In genomic region chr17:33209671-33210070, GRCh38 we compare ENCODE assay signal across 25 cellular contexts.
"Had no signal": no experiment of that assay in that cellular context is flagged by ENCODE, and none has a peak within 500 bp of the region (broad histone marks: within the 10 kb centered on the region; RNA-seq: fewer than 3 reads in every experiment).

No MANE protein-coding gene starts in this region.

- DNase-seq: activated CD4-positive, alpha-beta T cell treated with anti-CD3 and anti-CD28 coated beads for 36 hours; activated CD4-positive, CD25-positive, alpha-beta regulatory T cell; activated CD8-positive, alpha-beta memory T cell treated with anti-CD3 and anti-CD28 coated beads, Interleukin-2, amount 10 ng/mL, durations not matched to agents 7 days and 5 days; activated CD8-positive, alpha-beta T cell treated with anti-CD3 and anti-CD28 coated beads, Interleukin-2, amount 10 ng/mL, durations not matched to agents 7 days and 5 days; activated naive CD4-positive, alpha-beta T cell; activated T-cell treated with anti-CD3 and anti-CD28 coated beads, Interleukin-2, amount 50 U/mL, for 72 hours; left colon; natural killer cell; occipital lobe; psoas muscle; stimulated activated CD4-positive, alpha-beta T cell treated with anti-CD3 and anti-CD28 coated beads, Interleukin-1b, Interleukin-23, amount 100 ng/mL, for 48 hours; stimulated activated naive B cell treated with anti-CD40 and anti-IgM and Interleukin-4, amounts not matched to agents 10 μg/mL and 1 μg/mL and 100 μg/mL, for 72 hours; stomach; thyroid gland; upper lobe of left lung had no signal

- H3K4me1 Mint-ChIP-seq: activated CD4-positive, alpha-beta T cell treated with anti-CD3 and anti-CD28 coated beads for 36 hours; activated CD8-positive, alpha-beta memory T cell treated with anti-CD3 and anti-CD28 coated beads, Interleukin-2, amount 10 ng/mL, durations not matched to agents 7 days and 5 days; memory B cell; natural killer cell; stimulated activated naive B cell treated with anti-CD40 and anti-IgM and Interleukin-4, amounts not matched to agents 10 μg/mL and 1 μg/mL and 100 μg/mL, for 72 hours had no signal

- H3K4me3 ChIP-seq: cardiac muscle cell, esophagus muscularis mucosa, neural progenitor cell, psoas muscle, right atrium auricular region, smooth muscle cell, stomach, thyroid gland, upper lobe of left lung, vagina had no signal

- H3K27me3 ChIP-seq: cardiac muscle cell, right atrium auricular region, thyroid gland, upper lobe of left lung, vagina had no signal

- H3K79me2 ChIP-seq: parathyroid adenoma had no signal

- H3K4me2 ChIP-seq: smooth muscle cell had no signal

- H3K36me3 Mint-ChIP-seq: activated CD8-positive, alpha-beta memory T cell treated with anti-CD3 and anti-CD28 coated beads, Interleukin-2, amount 10 ng/mL, durations not matched to agents 7 days and 5 days; activated naive CD4-positive, alpha-beta T cell treated with anti-CD3 and anti-CD28 coated beads, Interleukin-2, amount 50 U/mL, for 72 hours; memory B cell; natural killer cell; neural progenitor cell; stimulated activated naive B cell treated with anti-CD40 and anti-IgM and Interleukin-4, amounts not matched to agents 10 μg/mL and 1 μg/mL and 100 μg/mL, for 72 hours had no signal

- H3K9ac ChIP-seq: neural progenitor cell, parathyroid adenoma had no signal

- FAIRE-seq: frontal cortex had no signal

- H3K36me3 ChIP-seq: cardiac muscle cell, esophagus muscularis mucosa, neural progenitor cell, right atrium auricular region, stomach, thyroid gland, upper lobe of left lung, vagina had no signal

- H3K27ac Mint-ChIP-seq: activated CD4-positive, alpha-beta T cell treated with anti-CD3 and anti-CD28 coated beads for 36 hours; activated CD8-positive, alpha-beta memory T cell treated with anti-CD3 and anti-CD28 coated beads, Interleukin-2, amount 10 ng/mL, durations not matched to agents 7 days and 5 days; activated CD8-positive, alpha-beta T cell treated with anti-CD3 and anti-CD28 coated beads, Interleukin-2, amount 10 ng/mL, durations not matched to agents 7 days and 5 days; activated naive CD4-positive, alpha-beta T cell treated with anti-CD3 and anti-CD28 coated beads, Interleukin-2, amount 50 U/mL, for 72 hours; activated T-cell treated with anti-CD3 and anti-CD28 coated beads, Interleukin-2, amount 50 U/mL, for 72 hours; memory B cell; natural killer cell; neural progenitor cell; stimulated activated naive B cell treated with anti-CD40 and anti-IgM and Interleukin-4, amounts not matched to agents 10 μg/mL and 1 μg/mL and 100 μg/mL, for 72 hours had no signal

- ATAC-seq: activated CD4-positive, alpha-beta T cell treated with anti-CD3 and anti-CD28 coated beads for 36 hours; activated CD8-positive, alpha-beta memory T cell treated with anti-CD3 and anti-CD28 coated beads, Interleukin-2, amount 10 ng/mL, durations not matched to agents 7 days and 5 days; activated CD8-positive, alpha-beta T cell treated with anti-CD3 and anti-CD28 coated beads, Interleukin-2, amount 10 ng/mL, durations not matched to agents 7 days and 5 days; activated naive CD4-positive, alpha-beta T cell treated with anti-CD3 and anti-CD28 coated beads, Interleukin-2, amount 50 U/mL, for 72 hours; activated T-cell treated with anti-CD3 and anti-CD28 coated beads, Interleukin-2, amount 50 U/mL, for 72 hours; left colon; natural killer cell; psoas muscle had no signal

- H3K4me3 Mint-ChIP-seq: activated CD4-positive, alpha-beta T cell treated with anti-CD3 and anti-CD28 coated beads for 36 hours; activated CD8-positive, alpha-beta memory T cell treated with anti-CD3 and anti-CD28 coated beads, Interleukin-2, amount 10 ng/mL, durations not matched to agents 7 days and 5 days; activated CD8-positive, alpha-beta T cell treated with anti-CD3 and anti-CD28 coated beads, Interleukin-2, amount 10 ng/mL, durations not matched to agents 7 days and 5 days; activated T-cell treated with anti-CD3 and anti-CD28 coated beads, Interleukin-2, amount 50 U/mL, for 72 hours; memory B cell; natural killer cell; neural progenitor cell; stimulated activated naive B cell treated with anti-CD40 and anti-IgM and Interleukin-4, amounts not matched to agents 10 μg/mL and 1 μg/mL and 100 μg/mL, for 72 hours had no signal

- H3K9me3 ChIP-seq: psoas muscle, right atrium auricular region, thyroid gland, upper lobe of left lung, vagina had no signal

- H3K27ac ChIP-seq: cardiac muscle cell, esophagus muscularis mucosa, neural progenitor cell, parathyroid adenoma, psoas muscle, right atrium auricular region, stomach, thyroid gland, upper lobe of left lung, vagina had no signal

- H2AFZ ChIP-seq: neural progenitor cell, parathyroid adenoma had no signal

- H3K4me1 ChIP-seq: esophagus muscularis mucosa, parathyroid adenoma, psoas muscle, right atrium auricular region, stomach, thyroid gland, upper lobe of left lung, vagina had no signal

- H3K9me3 Mint-ChIP-seq: activated naive CD4-positive, alpha-beta T cell treated with anti-CD3 and anti-CD28 coated beads, Interleukin-2, amount 50 U/mL, for 72 hours; activated T-cell treated with anti-CD3 and anti-CD28 coated beads, Interleukin-2, amount 50 U/mL, for 72 hours; memory B cell; natural killer cell; stimulated activated naive B cell treated with anti-CD40 and anti-IgM and Interleukin-4, amounts not matched to agents 10 μg/mL and 1 μg/mL and 100 μg/mL, for 72 hours had no signal
